ENCODE assay signal across 10 cellular contexts in genomic region chr17:915416-916201, GRCh38.
DNase-seq lines count a peak whose midpoint lies in the region; ATAC-seq and TF ChIP-seq lines count a peak whose summit lies in the region.
"Had no signal": no experiment of that assay in that cellular context is flagged by ENCODE, and none has a peak within 500 bp of the region (broad histone marks: within the 10 kb centered on the region; RNA-seq: fewer than 3 reads in every experiment).

No MANE protein-coding gene starts in this region.

- H3K4me1 ChIP-seq in HUES64 (ENCODE audit: insufficient read depth, low read length) (peaks cover 32% of the 10 kb centered on the region), cardiac muscle cell (ENCODE audit: low read depth) (peaks cover 26% of the 10 kb centered on the region)

- H3K27me3 ChIP-seq in HUES64 (ENCODE audit: insufficient read depth, low read length): no peaks in the 10 kb centered on the region
- H3K27me3 ChIP-seq in cardiac muscle cell: no peaks in the 10 kb centered on the region

- H3K4me1 Mint-ChIP-seq in activated CD8-positive, alpha-beta T cell treated with anti-CD3 and anti-CD28 coated beads for 36 hours (ENCODE audit: low read depth): no peaks in the 10 kb centered on the region

- peaks cover 10% of the 10 kb centered on the region for H3K27me3 Mint-ChIP-seq in activated CD8-positive, alpha-beta T cell treated with anti-CD3 and anti-CD28 coated beads for 36 hours

- DNase-seq in SK-N-MC (ENCODE audit: low read depth, low spot score): peak; percentile 3
- peak; percentile 86 to 89 for DNase-seq in cardiac muscle cell (ENCODE audit: low read depth in 1 of 2, low spot score in 1 of 2)
- no peak for DNase-seq in sciatic nerve (ENCODE audit: low spot score)
- no peak for DNase-seq in activated T-cell treated with anti-CD3 and anti-CD28 coated beads, Interleukin-2, amount 50 U/mL, for 1 hour
- no peak for DNase-seq in activated CD8-positive, alpha-beta T cell treated with anti-CD3 and anti-CD28 coated beads for 36 hours
- no peak for DNase-seq in superior temporal gyrus (ENCODE audit: extremely low spot score)
- DNase-seq: NCI-H446 had no signal

- POLR2A ChIA-PET in activated CD8-positive, alpha-beta T cell treated with anti-CD3 and anti-CD28 coated beads for 36 hours (lab: Charles Lee): no interaction called here

- H3K27ac Mint-ChIP-seq in activated CD8-positive, alpha-beta T cell treated with anti-CD3 and anti-CD28 coated beads for 36 hours: no peak overlapping the region

- ATAC-seq in sciatic nerve: peak; percentile 83
- ATAC-seq in HG03097 (IDR thresholded peaks at IDR 0.05; ENCODE audit: low FRiP score, unreplicated experiment): no peak
- no peak for ATAC-seq in activated CD8-positive, alpha-beta T cell treated with anti-CD3 and anti-CD28 coated beads for 36 hours
- ATAC-seq: HCT116 had no signal

- H3K9me3 ChIP-seq in HUES64 (ENCODE audit: insufficient read depth, low read depth, low read length) (no peaks in the 10 kb centered on the region), SK-N-MC (ENCODE audit: low read depth, low read length) (no peaks in the 10 kb centered on the region), cardiac muscle cell (ENCODE audit: low read depth) (no peaks in the 10 kb centered on the region)

- TF ChIP-seq CTCF in cardiac muscle cell (IDR thresholded peaks at IDR 0.05; ENCODE audit: low read depth, low read length): no peak
- TF ChIP-seq CTCF in activated CD8-positive, alpha-beta T cell treated with anti-CD3 and anti-CD28 coated beads for 36 hours (IDR thresholded peaks at IDR 0.05): no peak

- intact Hi-C loops in sciatic nerve (cut with DNase I): no loop called here
- intact Hi-C loops in activated CD8-positive, alpha-beta T cell treated with anti-CD3 and anti-CD28 coated beads for 36 hours (cut with micrococcal nuclease): no loop called here

- H3K9ac ChIP-seq in HUES64 (ENCODE audit: low read depth, low read length): peak overlapping the region; percentile 63; the same call in 1 of the 2 replicates
- peak overlapping the region; percentile 27 for H3K9ac ChIP-seq in SK-N-MC (ENCODE audit: insufficient read length)

- H3K4me3 ChIP-seq in HUES64 (ENCODE audit: low read length) (no peak overlapping the region), SK-N-MC (peak overlapping the region; percentile 46), cardiac muscle cell (no peak overlapping the region)

- no peak overlapping the region for H3K4me3 Mint-ChIP-seq in activated CD8-positive, alpha-beta T cell treated with anti-CD3 and anti-CD28 coated beads for 36 hours

- no peaks in the 10 kb centered on the region for H3K36me3 Mint-ChIP-seq in activated CD8-positive, alpha-beta T cell treated with anti-CD3 and anti-CD28 coated beads for 36 hours (ENCODE audit: low read depth)

- H3K9me3 Mint-ChIP-seq in activated CD8-positive, alpha-beta T cell treated with anti-CD3 and anti-CD28 coated beads for 36 hours: no peaks in the 10 kb centered on the region

- CTCF ChIA-PET in activated CD8-positive, alpha-beta T cell treated with anti-CD3 and anti-CD28 coated beads for 36 hours (lab: Charles Lee): no interaction called here

- H3K36me3 ChIP-seq in HUES64 (ENCODE audit: insufficient read depth, low read length) (no peaks in the 10 kb centered on the region), SK-N-MC (ENCODE audit: insufficient read depth, low read length) (no peaks in the 10 kb centered on the region), cardiac muscle cell (no peaks in the 10 kb centered on the region)

- 80% methylated on average over 11 of the region's 11 CpGs for WGBS in HUES64

- H3K27ac ChIP-seq in HUES64 (ENCODE audit: low read depth, low read length): peak overlapping the region; percentile 82
- H3K27ac ChIP-seq in SK-N-MC: peak overlapping the region; percentile 93
- peak overlapping the region; percentile 97 for H3K27ac ChIP-seq in cardiac muscle cell

Comparison
In these comparisons a context has a peak if more than half of its experiments do, and no peak if none do; other contexts are left out.
1. DNase-seq: peak in SK-N-MC (single experiment) and cardiac muscle cell (2 of 2); none in sciatic nerve (single experiment), activated T-cell treated with anti-CD3 and anti-CD28 coated beads, Interleukin-2, amount 50 U/mL, for 1 hour (single experiment), activated CD8-positive, alpha-beta T cell treated with anti-CD3 and anti-CD28 coated beads for 36 hours (single experiment) and superior temporal gyrus (single experiment).
2. Peak in every context shown above with its lines, with median percentiles within 50 percentile points of each other: H3K27ac ChIP-seq.